Comparison of ENCODE assay signal across 21 cellular contexts in genomic region chr14:32434880-32435279, GRCh38.
DNase-seq lines count a peak whose midpoint lies in the region; ATAC-seq and TF ChIP-seq lines count a peak whose summit lies in the region.
"Had no signal": no experiment of that assay in that cellular context is flagged by ENCODE, and none has a peak within 500 bp of the region (broad histone marks: within the 10 kb centered on the region; RNA-seq: fewer than 3 reads in every experiment).

No MANE protein-coding gene starts in this region.

- in situ Hi-C loops in transverse colon (cut with MboI; ENCODE audit: low pct_ligation_motif_present in 1 of 4, low pct_unique_long_range_greater_than_20kb in 1 of 4, low sequenced_read_pairs in 3 of 4): no loop called here

- DNase-seq in cardiac muscle cell (ENCODE audit: low read depth in 1 of 2, low spot score in 1 of 2) (no peak), right cardiac atrium (no peak), transverse colon (no peak), NOMO-1 treated with dmso at 0.1 percent for 144 hours (lab: John Stamatoyannopoulos, UW; ENCODE audit: unreplicated experiment) (no peak), NCI-H446 (lab: John Stamatoyannopoulos, UW) (no peak)
- DNase-seq: activated CD4-positive, alpha-beta T cell treated with anti-CD3 and anti-CD28 coated beads, Interleukin-2, amount 10 ng/mL, durations not matched to agents 7 days and 5 days; amygdala; DMS 273 treated with DMSO at 0.1 percent for 48 hours; lower lobe of right lung; naive thymus-derived CD4-positive, alpha-beta T cell; NCI-H1092; PC-9; posterior cingulate gyrus; SJCRH30; stimulated activated naive CD8-positive, alpha-beta T cell treated with anti-CD3 and anti-CD28 coated beads, Interleukin-15, Interleukin-2, amounts not matched to agents 100 U/mL and 50 U/mL, for 24 hours had no signal

- TF ChIP-seq CTCF in cardiac muscle cell (IDR thresholded peaks at IDR 0.05; ENCODE audit: low read depth, low read length) (no peak), transverse colon (IDR thresholded peaks at IDR 0.05) (no peak)

- H3K36me3 ChIP-seq in cardiac muscle cell: no peaks in the 10 kb centered on the region
- no peaks in the 10 kb centered on the region for H3K36me3 ChIP-seq in transverse colon
- H3K36me3 ChIP-seq: BLaER1, lower lobe of right lung, SJCRH30, vagina had no signal

- H3K27ac ChIP-seq in cardiac muscle cell (peak overlapping the region; percentile 3), right cardiac atrium (ENCODE audit: low read length) (no peak overlapping the region), layer of hippocampus (ENCODE audit: low read depth, low read length) (peak overlapping the region; percentile 91), transverse colon (peak overlapping the region; percentile 36 to 63 (median 56))
- H3K27ac ChIP-seq: BLaER1, KMS-11, lower lobe of right lung, PC-9, SJCRH30, vagina had no signal

- no peak for TF ChIP-seq EP300 in transverse colon (IDR thresholded peaks at IDR 0.05; ENCODE audit: low read depth)

- H3K4me1 ChIP-seq in cardiac muscle cell (ENCODE audit: low read depth) (peaks cover 11% of the 10 kb centered on the region), right cardiac atrium (ENCODE audit: control insufficient read depth, insufficient read depth, low read length) (peaks cover 4% of the 10 kb centered on the region), transverse colon (peaks cover 5 to 26% (median 8%) of the 10 kb centered on the region in 4 donors)
- H3K4me1 ChIP-seq: lower lobe of right lung, vagina had no signal

- H3K9me3 ChIP-seq in cardiac muscle cell (ENCODE audit: low read depth): no peaks in the 10 kb centered on the region
- no peaks in the 10 kb centered on the region for H3K9me3 ChIP-seq in right cardiac atrium (ENCODE audit: control insufficient read depth, low read length)
- no peaks in the 10 kb centered on the region for H3K9me3 ChIP-seq in transverse colon
- H3K9me3 ChIP-seq: BLaER1, lower lobe of right lung, SJCRH30, vagina had no signal

- intact Hi-C loops in right cardiac atrium (cut with DNase I) (no loop called here), transverse colon (cut with DNase I; ENCODE audit: low total_unique reads) (no loop called here)

- no peak for TF ChIP-seq POLR2A in transverse colon (IDR thresholded peaks at IDR 0.05)

- no peak for ATAC-seq in right cardiac atrium
- peak; percentile 49 for ATAC-seq in HG03442 (IDR thresholded peaks at IDR 0.05; ENCODE audit: unreplicated experiment)
- no peak for ATAC-seq in GM19023 (IDR thresholded peaks at IDR 0.05; ENCODE audit: unreplicated experiment)
- ATAC-seq: lower lobe of right lung; naive thymus-derived CD4-positive, alpha-beta T cell; stimulated activated naive CD8-positive, alpha-beta T cell treated with anti-CD3 and anti-CD28 coated beads, Interleukin-15, Interleukin-2, amounts not matched to agents 100 U/mL and 50 U/mL, for 24 hours had no signal

- no peak overlapping the region for H3K4me3 ChIP-seq in cardiac muscle cell
- H3K4me3 ChIP-seq in right cardiac atrium (ENCODE audit: low read length): no peak overlapping the region
- no peak overlapping the region for H3K4me3 ChIP-seq in transverse colon
- H3K4me3 ChIP-seq: BLaER1, lower lobe of right lung, PC-9, SJCRH30, vagina had no signal

- H3K27me3 ChIP-seq in cardiac muscle cell (no peaks in the 10 kb centered on the region), right cardiac atrium (ENCODE audit: control insufficient read depth, insufficient read depth) (no peaks in the 10 kb centered on the region), layer of hippocampus (ENCODE audit: control insufficient read depth, insufficient read depth, low read length) (no peaks in the 10 kb centered on the region), transverse colon (no peaks in the 10 kb centered on the region)
- H3K27me3 ChIP-seq: BLaER1, SJCRH30, vagina had no signal
